9 cellular contexts compared by ENCODE assay signal in genomic region chr22:42316988-42317387, GRCh38. TPM values are rescaled to one million over a fixed set of nuclear protein-coding genes. Genes with fewer than 3 reads are reported as not detected.
A peak's percentile ranks its signal among the peaks of the same experiment; 100 is the strongest.
DNase-seq lines count a peak whose midpoint lies in the region; ATAC-seq and TF ChIP-seq lines count a peak whose summit lies in the region.
"Had no signal": no experiment of that assay in that cellular context is flagged by ENCODE, and none has a peak within 500 bp of the region (broad histone marks: within the 10 kb centered on the region; RNA-seq: fewer than 3 reads in every experiment).

No MANE protein-coding gene starts in this region.

- H3K4me3 ChIP-seq in right cardiac atrium (ENCODE audit: low read length) (no peak overlapping the region), body of pancreas (no peak overlapping the region)
- H3K4me3 ChIP-seq: SK-N-MC had no signal

- ATAC-seq in activated CD4-positive, CD25-positive, alpha-beta regulatory T cell treated with anti-CD3 and anti-CD28 coated beads, Interleukin-2, amount 50 U/mL, for 24 hours: peak; percentile 91 to 95
- ATAC-seq in right cardiac atrium (peak; percentile 59 to 62), body of pancreas (no peak)

- no peak for TF ChIP-seq POLR2A in body of pancreas (IDR thresholded peaks at IDR 0.05)

- no peak overlapping the region for H3K27ac ChIP-seq in right cardiac atrium (ENCODE audit: low read length)
- H3K27ac ChIP-seq in body of pancreas: no peak overlapping the region
- H3K27ac ChIP-seq: SK-N-MC had no signal

- DNase-seq in activated CD4-positive, CD25-positive, alpha-beta regulatory T cell (lab: John Stamatoyannopoulos, UW): no peak
- peak; percentile 47 for DNase-seq in activated T-cell treated with anti-CD3 and anti-CD28 coated beads for 24 hours (ENCODE audit: low read depth)
- DNase-seq in right cardiac atrium: peak in 2 of 3 donors; percentile 56 to 83
- DNase-seq in stimulated activated CD8-positive, alpha-beta memory T cell treated with anti-CD3 and anti-CD28 coated beads, Interleukin-7, amount 100 ng/mL, for 1 hour (ENCODE audit: low read depth in 2 of 2): peak; percentile 19 to 20
- no peak for DNase-seq in body of pancreas
- DNase-seq in GM13977 (ENCODE audit: low spot score): no peak
- DNase-seq in foreskin melanocyte: no peak

- TF ChIP-seq CTCF in body of pancreas (IDR thresholded peaks at IDR 0.05): no peak
- no peak for TF ChIP-seq CTCF in GM13977 (IDR thresholded peaks at IDR 0.05; ENCODE audit: extremely low read depth, insufficient read depth, missing control alignments)

- in situ Hi-C loops in GM13977 (cut with MboI; ENCODE audit: low pct_unique_long_range_greater_than_20kb, low sequenced_read_pairs, unreplicated experiment): no loop called here

- no peaks in the 10 kb centered on the region for H3K27me3 ChIP-seq in right cardiac atrium (ENCODE audit: control insufficient read depth, insufficient read depth)
- H3K27me3 ChIP-seq in body of pancreas: no peaks in the 10 kb centered on the region

- H3K36me3 ChIP-seq in body of pancreas (replicated peaks in 1 of 2; ENCODE audit: insufficient read depth in 1 of 2, low read depth in 2 of 2): no peaks in the 10 kb centered on the region

- WGBS in right cardiac atrium: 52% methylated on average over 11 of the region's 11 CpGs
- 78 to 81% methylated on average over 11 of the region's 11 CpGs for WGBS in body of pancreas, 2 donors

- H3K9me3 ChIP-seq in right cardiac atrium (ENCODE audit: control insufficient read depth, low read length): no peaks in the 10 kb centered on the region
- H3K9me3 ChIP-seq in body of pancreas: no peaks in the 10 kb centered on the region

- intact Hi-C loops in right cardiac atrium (cut with DNase I) (no loop called here), body of pancreas (cut with DNase I) (no loop called here)

- H3K4me1 ChIP-seq in right cardiac atrium (ENCODE audit: control insufficient read depth, insufficient read depth, low read length): no peaks in the 10 kb centered on the region
- peaks cover 10% of the 10 kb centered on the region for H3K4me1 ChIP-seq in body of pancreas

RNA-seq across cellular contexts. Expression of gene TCF20, which starts 46.5 kb away (rescaled TPM):
- 10 to 100 TPM; 16.3 to 19.6 (median 17.9) TPM for total RNA-seq in right cardiac atrium
- polyA plus RNA-seq in right cardiac atrium: 6.5 TPM
- total RNA-seq in body of pancreas: 10 to 100 TPM; 17.8 to 19.7 TPM

Comparison
In these comparisons a context has a peak if more than half of its experiments do, and no peak if none do; other contexts are left out.
1. DNase-seq: peak in activated T-cell treated with anti-CD3 and anti-CD28 coated beads for 24 hours (single experiment), right cardiac atrium (2 of 3) and stimulated activated CD8-positive, alpha-beta memory T cell treated with anti-CD3 and anti-CD28 coated beads, Interleukin-7, amount 100 ng/mL, for 1 hour (2 of 2); none in activated CD4-positive, CD25-positive, alpha-beta regulatory T cell (0 of 4), body of pancreas (0 of 4), GM13977 (single experiment) and foreskin melanocyte (single experiment).